In the genomic region with DNA sequence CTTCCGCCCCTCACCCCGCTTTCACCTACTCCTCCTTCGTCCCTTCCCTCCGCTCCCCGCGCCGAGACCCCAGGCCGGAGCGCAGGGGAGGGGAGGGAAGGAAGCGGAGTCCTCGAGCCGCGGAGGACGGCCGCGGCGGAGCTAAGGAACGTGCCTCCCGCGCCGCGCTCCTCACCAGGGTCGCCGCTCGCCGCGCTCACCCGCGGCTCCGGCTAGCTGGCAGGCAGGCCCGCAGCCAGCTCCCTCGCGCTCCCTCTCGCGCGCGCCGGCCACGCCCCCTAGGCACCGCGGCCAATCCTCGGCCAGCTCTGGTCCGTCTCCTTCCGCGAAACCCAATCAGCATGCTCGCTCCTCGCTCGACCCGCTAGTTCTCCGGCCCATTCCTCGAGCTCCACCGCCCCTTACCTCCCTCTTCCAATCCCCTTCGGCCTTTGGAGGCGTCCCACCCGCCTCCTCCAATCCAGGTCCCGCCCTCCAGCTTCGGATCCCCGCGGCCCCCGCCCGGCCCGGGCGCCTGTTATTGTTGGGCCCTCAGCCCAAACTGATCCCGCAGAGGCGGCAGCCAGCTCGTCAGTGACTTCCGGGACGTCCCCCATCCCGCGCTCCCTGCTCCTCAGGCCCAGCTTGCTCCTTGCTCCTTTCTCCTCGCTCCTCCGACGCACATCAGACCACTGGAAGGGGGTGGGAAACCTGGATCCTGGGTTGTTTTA, we compare ENCODE assay signal across 8 cellular contexts. TPM values are rescaled to one million over a fixed set of nuclear protein-coding genes. Genes with fewer than 3 reads are reported as not detected.
DNase-seq lines count a peak whose midpoint lies in the region; ATAC-seq and TF ChIP-seq lines count a peak whose summit lies in the region.

A gene with protein sequence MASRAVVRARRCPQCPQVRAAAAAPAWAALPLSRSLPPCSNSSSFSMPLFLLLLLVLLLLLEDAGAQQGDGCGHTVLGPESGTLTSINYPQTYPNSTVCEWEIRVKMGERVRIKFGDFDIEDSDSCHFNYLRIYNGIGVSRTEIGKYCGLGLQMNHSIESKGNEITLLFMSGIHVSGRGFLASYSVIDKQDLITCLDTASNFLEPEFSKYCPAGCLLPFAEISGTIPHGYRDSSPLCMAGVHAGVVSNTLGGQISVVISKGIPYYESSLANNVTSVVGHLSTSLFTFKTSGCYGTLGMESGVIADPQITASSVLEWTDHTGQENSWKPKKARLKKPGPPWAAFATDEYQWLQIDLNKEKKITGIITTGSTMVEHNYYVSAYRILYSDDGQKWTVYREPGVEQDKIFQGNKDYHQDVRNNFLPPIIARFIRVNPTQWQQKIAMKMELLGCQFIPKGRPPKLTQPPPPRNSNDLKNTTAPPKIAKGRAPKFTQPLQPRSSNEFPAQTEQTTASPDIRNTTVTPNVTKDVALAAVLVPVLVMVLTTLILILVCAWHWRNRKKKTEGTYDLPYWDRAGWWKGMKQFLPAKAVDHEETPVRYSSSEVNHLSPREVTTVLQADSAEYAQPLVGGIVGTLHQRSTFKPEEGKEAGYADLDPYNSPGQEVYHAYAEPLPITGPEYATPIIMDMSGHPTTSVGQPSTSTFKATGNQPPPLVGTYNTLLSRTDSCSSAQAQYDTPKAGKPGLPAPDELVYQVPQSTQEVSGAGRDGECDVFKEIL (minus strand): TSS at position 231 of the 710 bp plus-strand sequence. CDS start 369 bp downstream, outside the sequence.

- H3K4me2 ChIP-seq in Loucy (ENCODE audit: low read depth, low read length, poor library complexity, severe bottlenecking) (peak within 1 kb of the TSS; percentile 96), neural cell (ENCODE audit: low read length) (peak within 1 kb of the TSS; percentile 95)

- peaks cover 13% of the 10 kb centered on the region for H3K4me1 Mint-ChIP-seq in stimulated activated naive CD8-positive, alpha-beta T cell treated with anti-CD3 and anti-CD28 coated beads, Interleukin-15, amount 100 ng/mL, for 72 hours

- peak; percentile 98 for ATAC-seq in stimulated activated naive CD8-positive, alpha-beta T cell treated with anti-CD3 and anti-CD28 coated beads, Interleukin-15, amount 100 ng/mL, for 72 hours

- no peak for TF ChIP-seq CTCF in Loucy (conservative IDR thresholded peaks at IDR 0.05; ENCODE audit: low read length)
- no peak for TF ChIP-seq CTCF in foreskin fibroblast (IDR thresholded peaks at IDR 0.05; ENCODE audit: low read depth, low read length)
- no peak for TF ChIP-seq CTCF in neural cell (IDR thresholded peaks at IDR 0.05; ENCODE audit: poor library complexity, severe bottlenecking)

- H3K9ac ChIP-seq in Loucy (ENCODE audit: low read depth, low read length, poor library complexity, severe bottlenecking), result peak within 1 kb of the TSS; percentile 75
- H3K9ac ChIP-seq in neural cell (ENCODE audit: low read length), result peak within 1 kb of the TSS; percentile 84

- H3K36me3 ChIP-seq in H7 (replicated peaks; ENCODE audit: control insufficient read depth, insufficient read depth, low read length) (no peaks in the 10 kb centered on the region), Loucy (ENCODE audit: insufficient read depth, low read length) (no peaks in the 10 kb centered on the region), neural cell (ENCODE audit: insufficient read depth, low read length) (no peaks in the 10 kb centered on the region)

- H3K4me3 Mint-ChIP-seq in stimulated activated naive CD8-positive, alpha-beta T cell treated with anti-CD3 and anti-CD28 coated beads, Interleukin-15, amount 100 ng/mL, for 72 hours, result peak within 1 kb of the TSS; percentile 89 to 93

- H2AFZ ChIP-seq in Loucy (ENCODE audit: low read length) (peak within 1 kb of the TSS; percentile 96), neural cell (ENCODE audit: low read depth, low read length) (peak within 1 kb of the TSS; percentile 87)

- H3K4me3 ChIP-seq in H7 (ENCODE audit: insufficient read depth, low read depth, low read length), result peak within 1 kb of the TSS; percentile 79
- H3K4me3 ChIP-seq in Loucy (ENCODE audit: low read length, poor library complexity, severe bottlenecking), result peak within 1 kb of the TSS; percentile 83
- H3K4me3 ChIP-seq in foreskin fibroblast (ENCODE audit: low read depth in 1 of 2, low read length in 2 of 2), result peak within 1 kb of the TSS; percentile 79 to 84
- H3K4me3 ChIP-seq in neural cell (ENCODE audit: low read length), result peak within 1 kb of the TSS; percentile 82

- peak within 1 kb of the TSS; percentile 88 for H3K27ac ChIP-seq in neural cell (ENCODE audit: low read length)

- H3K4me1 ChIP-seq in Loucy (ENCODE audit: insufficient read depth, low read length, poor library complexity, severe bottlenecking), result peaks cover 30% of the 10 kb centered on the region

- H3K79me2 ChIP-seq in Loucy (ENCODE audit: insufficient read depth, low read length) (peaks cover 15% of the 10 kb centered on the region; the same call in 1 of the 2 replicates), neural cell (replicated peaks; ENCODE audit: insufficient read depth, low read length) (peaks cover 43% of the 10 kb centered on the region)

- no peaks in the 10 kb centered on the region for H3K9me3 Mint-ChIP-seq in stimulated activated naive CD8-positive, alpha-beta T cell treated with anti-CD3 and anti-CD28 coated beads, Interleukin-15, amount 100 ng/mL, for 72 hours

- no peaks in the 10 kb centered on the region for H3K9me3 ChIP-seq in Loucy (ENCODE audit: insufficient read depth, low read depth, low read length)
- no peaks in the 10 kb centered on the region for H3K9me3 ChIP-seq in neural cell (ENCODE audit: low read length)

- peak; percentile 26 for TF ChIP-seq EP300 in neural cell (conservative IDR thresholded peaks at IDR 0.05; ENCODE audit: poor library complexity, severe bottlenecking)

- H4K20me1 ChIP-seq in Loucy (ENCODE audit: insufficient read depth, low read length, poor library complexity, severe bottlenecking) (peaks cover 11% of the 10 kb centered on the region), neural cell (ENCODE audit: insufficient read depth) (no peaks in the 10 kb centered on the region)

- H3K27me3 ChIP-seq in H7 (ENCODE audit: control insufficient read depth, insufficient read depth, low read length) (no peaks in the 10 kb centered on the region), Loucy (ENCODE audit: insufficient read depth, low read length, poor library complexity, severe bottlenecking) (no peaks in the 10 kb centered on the region), neural cell (ENCODE audit: insufficient read depth, low read depth, low read length) (no peaks in the 10 kb centered on the region)

- peaks cover 7% of the 10 kb centered on the region for H3K27me3 Mint-ChIP-seq in stimulated activated naive CD8-positive, alpha-beta T cell treated with anti-CD3 and anti-CD28 coated beads, Interleukin-15, amount 100 ng/mL, for 72 hours

- H3K27ac Mint-ChIP-seq in stimulated activated naive CD8-positive, alpha-beta T cell treated with anti-CD3 and anti-CD28 coated beads, Interleukin-15, amount 100 ng/mL, for 72 hours, result peak within 1 kb of the TSS; percentile 95 to 98

- H3F3A ChIP-seq in Loucy (ENCODE audit: low read depth), result no peaks in the 10 kb centered on the region
- H3F3A ChIP-seq in neural cell (ENCODE audit: insufficient read depth, low read length, poor library complexity, severe bottlenecking), result peaks cover 3% of the 10 kb centered on the region

- no peaks in the 10 kb centered on the region for H3K9me2 ChIP-seq in Loucy (replicated peaks; ENCODE audit: low read depth, low read length)
- no peaks in the 10 kb centered on the region for H3K9me2 ChIP-seq in neural cell (ENCODE audit: insufficient read depth, low read length)

- DNase-seq in ELF-1 (ENCODE audit: low read depth, low spot score) (peak; percentile 100), H7 (peak; percentile 98), SIG-M5 treated with dmso at 0.1 percent for 504 hours (lab: John Stamatoyannopoulos, UW; ENCODE audit: unreplicated experiment) (peak; percentile 99), foreskin fibroblast (peak; percentile 100)
- peak; percentile 90 for DNase-seq in activated naive CD4-positive, alpha-beta T cell treated with Interleukin-2 at 50 U/mL for 16 hours
- peak; percentile 94 to 97 for DNase-seq in stimulated activated naive CD8-positive, alpha-beta T cell treated with anti-CD3 and anti-CD28 coated beads, Interleukin-15, amount 100 ng/mL, for 72 hours

- TF ChIP-seq RAD21 in neural cell (conservative IDR thresholded peaks at IDR 0.05), result peak; percentile 33

TF ChIP-seq in neural cell, 6 proteins besides CTCF, POLR2A, EP300 and RAD21:
- TF ChIP-seq EZH2 (IDR thresholded peaks at IDR 0.05; ENCODE audit: borderline replicate concordance, insufficient read depth, low read length, poor library complexity, severe bottlenecking) (no peak), SMC3 (conservative IDR thresholded peaks at IDR 0.05; ENCODE audit: poor library complexity) (peak; percentile 29), POLR2AphosphoS5 (IDR thresholded peaks at IDR 0.05) (peak; percentile 88), MXI1 (conservative IDR thresholded peaks at IDR 0.05; ENCODE audit: poor library complexity, severe bottlenecking) (peak; percentile 83), TAF1 (IDR thresholded peaks at IDR 0.05; ENCODE audit: low read depth) (peak; percentile 88)
- TF ChIP-seq, protein P1, sequence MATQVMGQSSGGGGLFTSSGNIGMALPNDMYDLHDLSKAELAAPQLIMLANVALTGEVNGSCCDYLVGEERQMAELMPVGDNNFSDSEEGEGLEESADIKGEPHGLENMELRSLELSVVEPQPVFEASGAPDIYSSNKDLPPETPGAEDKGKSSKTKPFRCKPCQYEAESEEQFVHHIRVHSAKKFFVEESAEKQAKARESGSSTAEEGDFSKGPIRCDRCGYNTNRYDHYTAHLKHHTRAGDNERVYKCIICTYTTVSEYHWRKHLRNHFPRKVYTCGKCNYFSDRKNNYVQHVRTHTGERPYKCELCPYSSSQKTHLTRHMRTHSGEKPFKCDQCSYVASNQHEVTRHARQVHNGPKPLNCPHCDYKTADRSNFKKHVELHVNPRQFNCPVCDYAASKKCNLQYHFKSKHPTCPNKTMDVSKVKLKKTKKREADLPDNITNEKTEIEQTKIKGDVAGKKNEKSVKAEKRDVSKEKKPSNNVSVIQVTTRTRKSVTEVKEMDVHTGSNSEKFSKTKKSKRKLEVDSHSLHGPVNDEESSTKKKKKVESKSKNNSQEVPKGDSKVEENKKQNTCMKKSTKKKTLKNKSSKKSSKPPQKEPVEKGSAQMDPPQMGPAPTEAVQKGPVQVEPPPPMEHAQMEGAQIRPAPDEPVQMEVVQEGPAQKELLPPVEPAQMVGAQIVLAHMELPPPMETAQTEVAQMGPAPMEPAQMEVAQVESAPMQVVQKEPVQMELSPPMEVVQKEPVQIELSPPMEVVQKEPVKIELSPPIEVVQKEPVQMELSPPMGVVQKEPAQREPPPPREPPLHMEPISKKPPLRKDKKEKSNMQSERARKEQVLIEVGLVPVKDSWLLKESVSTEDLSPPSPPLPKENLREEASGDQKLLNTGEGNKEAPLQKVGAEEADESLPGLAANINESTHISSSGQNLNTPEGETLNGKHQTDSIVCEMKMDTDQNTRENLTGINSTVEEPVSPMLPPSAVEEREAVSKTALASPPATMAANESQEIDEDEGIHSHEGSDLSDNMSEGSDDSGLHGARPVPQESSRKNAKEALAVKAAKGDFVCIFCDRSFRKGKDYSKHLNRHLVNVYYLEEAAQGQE (IDR thresholded peaks at IDR 0.05; ENCODE audit: borderline replicate concordance), result peak; percentile 46

RNA-seq across cellular contexts. Expression of the gene that starts here (rescaled TPM):
- 43.8 and 49.6 TPM in 2 replicates for total RNA-seq in H7 (2014; rRNA removed; shearing (Covaris generic))
- 61.7 and 69.0 TPM in 2 replicates for polyA plus RNA-seq in neural cell
- polyA minus RNA-seq in neural cell, result 155 and 170 TPM in 2 replicates

Comparison
In these comparisons a context has a peak if more than half of its experiments do, and no peak if none do; other contexts are left out.
1. Peak in every context shown above with its lines: DNase-seq, ATAC-seq, H3K4me3 ChIP-seq and H3K27ac ChIP-seq.